Comparison of ENCODE assay signal across 9 cellular contexts in genomic region chr9:105054488-105054887, GRCh38.
A peak's percentile ranks its signal among the peaks of the same experiment; 100 is the strongest.
DNase-seq lines count a peak whose midpoint lies in the region; ATAC-seq and TF ChIP-seq lines count a peak whose summit lies in the region.
"Had no signal": no experiment of that assay in that cellular context is flagged by ENCODE, and none has a peak within 500 bp of the region (broad histone marks: within the 10 kb centered on the region; RNA-seq: fewer than 3 reads in every experiment).

No MANE protein-coding gene starts in this region.

- H3K4me3 ChIP-seq in epithelial cell of proximal tubule (ENCODE audit: low read depth, low read length): no peak overlapping the region

- TF ChIP-seq CTCF in epithelial cell of proximal tubule (conservative IDR thresholded peaks at IDR 0.05; ENCODE audit: low read depth, low read length): no peak

- ATAC-seq in HG02852 (IDR thresholded peaks at IDR 0.05; ENCODE audit: unreplicated experiment) (no peak), HG03571 (IDR thresholded peaks at IDR 0.05; ENCODE audit: unreplicated experiment) (no peak)
- no peak for ATAC-seq in activated CD4-positive, CD25-positive, alpha-beta regulatory T cell treated with anti-CD3 and anti-CD28 coated beads, Interleukin-2, amount 50 U/mL, for 24 hours

- DNase-seq in ELR (ENCODE audit: low read depth) (peak; percentile 86), RPMI7951 (ENCODE audit: low read depth) (peak; percentile 90), epithelial cell of proximal tubule (ENCODE audit: low read depth) (peak; percentile 80), renal cortical epithelial cell (ENCODE audit: low read depth) (peak; percentile 85)
- DNase-seq: cerebellar nuclear complex, occipital lobe had no signal
